ENCODE assay signal across 15 cellular contexts in the genomic region with DNA sequence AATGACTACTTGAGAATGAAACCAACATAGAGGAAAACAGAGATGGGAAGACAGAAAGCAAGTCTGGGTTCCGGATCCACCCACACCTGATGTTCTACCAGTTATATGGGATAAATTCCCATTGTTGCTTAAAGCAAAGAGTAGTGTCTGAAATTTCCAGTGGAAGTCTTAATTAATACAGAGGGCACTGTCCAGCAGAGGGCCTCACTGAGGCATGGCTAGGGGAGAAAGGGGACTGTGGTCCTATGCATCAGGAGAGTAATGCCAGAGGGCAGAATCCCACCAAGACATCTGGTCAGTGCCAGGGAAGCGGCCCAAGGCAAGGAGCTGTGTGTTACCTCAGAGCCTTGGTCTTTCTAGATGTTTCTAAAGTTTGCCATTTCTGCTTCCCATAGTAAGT. TPM values are rescaled to one million over a fixed set of nuclear protein-coding genes. Genes with fewer than 3 reads are reported as not detected.
A peak's percentile ranks its signal among the peaks of the same experiment; 100 is the strongest.
DNase-seq lines count a peak whose midpoint lies in the region; ATAC-seq, FAIRE-seq and TF ChIP-seq lines count a peak whose summit lies in the region.
"Had no signal": no experiment of that assay in that cellular context is flagged by ENCODE, and none has a peak within 500 bp of the region (broad histone marks: within the 10 kb centered on the region; RNA-seq: fewer than 3 reads in every experiment).

No MANE protein-coding gene starts in this region.

- no TSS peak for BruUV-seq in endothelial cell of umbilical vein (replicated peaks; lab: Mats Ljungman, UMichigan)

- H3K27ac ChIP-seq in SK-N-SH (ENCODE audit: low read depth in 2 of 2, low read length in 1 of 2) (no peak overlapping the region), MM.1S (ENCODE audit: low read length) (no peak overlapping the region), endothelial cell of umbilical vein (ENCODE audit: insufficient read depth, low read depth, low read length) (no peak overlapping the region), heart right ventricle (no peak overlapping the region)
- H3K27ac ChIP-seq in CD8-positive, alpha-beta memory T cell (ENCODE audit: low read depth, low read length) = no peak overlapping the region
- H3K27ac ChIP-seq: esophagus squamous epithelium, ovary, upper lobe of left lung had no signal

- no peaks in the 10 kb centered on the region for H3K4me1 Mint-ChIP-seq in type B pancreatic cell (ENCODE audit: unreplicated experiment)
- H3K4me1 Mint-ChIP-seq in CD8-positive, alpha-beta memory T cell = no peaks in the 10 kb centered on the region
- H3K4me1 Mint-ChIP-seq: activated CD8-positive, alpha-beta memory T cell treated with anti-CD3 and anti-CD28 coated beads, Interleukin-2, amount 10 ng/mL, durations not matched to agents 7 days and 5 days; activated naive CD4-positive, alpha-beta T cell treated with anti-CD3 and anti-CD28 coated beads, Interleukin-2, amount 50 U/mL, for 24 hours had no signal

- H3F3A ChIP-seq in SK-N-SH (replicated peaks; ENCODE audit: insufficient read depth) (no peaks in the 10 kb centered on the region), MM.1S (ENCODE audit: insufficient read depth, low read length) (no peaks in the 10 kb centered on the region)

- intact Hi-C loops in endothelial cell of umbilical vein (cut with micrococcal nuclease) = no loop called here
- intact Hi-C loops in heart right ventricle (cut with DNase I) = loop anchor here in 1 of 10 donors (10.0 kb wide), 1 partner anchor 65 kb away; no protein-coding TSS in a partner anchor

- TF ChIP-seq POLR2A in endothelial cell of umbilical vein (IDR thresholded peaks at IDR 0.05; ENCODE audit: low read depth, low read length) = no peak

- CTCF ChIA-PET in SK-N-SH (lab: Yijun Ruan, JAX) (interaction anchor here (0.9 to 1.8 kb wide), 7 partner anchors 23 to 461 kb away, joined by 3 to 8 read pairs (median 3); no protein-coding TSS in a partner anchor), endothelial cell of umbilical vein (lab: Charles Lee) (interaction anchor here (1.0 kb wide), 1 partner anchor 8 kb away, joined by 3 read pairs; no protein-coding TSS in a partner anchor)
- CTCF ChIA-PET in CD8-positive, alpha-beta memory T cell (lab: Charles Lee) = no interaction called here

- POLR2A ChIA-PET in SK-N-SH (lab: Yijun Ruan, JAX) = no interaction called here
- POLR2A ChIA-PET in endothelial cell of umbilical vein (lab: Charles Lee) = no interaction called here
- POLR2A ChIA-PET in CD8-positive, alpha-beta memory T cell (lab: Charles Lee) = no interaction called here

- WGBS in SK-N-SH (ENCODE audit: low lambda C conversion rate) = 12% methylated on average over 2 of the region's 2 CpGs
- 51 to 53% methylated on average over 2 of the region's 2 CpGs for WGBS in heart right ventricle, 2 donors

- no peak overlapping the region for H2AFZ ChIP-seq in SK-N-SH (ENCODE audit: low read depth)
- no peak overlapping the region for H2AFZ ChIP-seq in MM.1S (ENCODE audit: low read length)
- H2AFZ ChIP-seq in endothelial cell of umbilical vein (ENCODE audit: low read depth, low read length) = no peak overlapping the region

- FAIRE-seq in endothelial cell of umbilical vein (lab: Jason Lieb, UNC) = no peak

- H3K4me3 Mint-ChIP-seq in type B pancreatic cell = no peak overlapping the region
- H3K4me3 Mint-ChIP-seq in CD8-positive, alpha-beta memory T cell = no peak overlapping the region
- H3K4me3 Mint-ChIP-seq: activated CD8-positive, alpha-beta memory T cell treated with anti-CD3 and anti-CD28 coated beads, Interleukin-2, amount 10 ng/mL, durations not matched to agents 7 days and 5 days; activated naive CD4-positive, alpha-beta T cell treated with anti-CD3 and anti-CD28 coated beads, Interleukin-2, amount 50 U/mL, for 24 hours had no signal

- H3K36me3 ChIP-seq in SK-N-SH (replicated peaks in 1 of 2; ENCODE audit: control insufficient read depth in 1 of 2, insufficient read depth in 2 of 2, low read length in 1 of 2) (no peaks in the 10 kb centered on the region), MM.1S (replicated peaks; ENCODE audit: insufficient read depth, low read length) (no peaks in the 10 kb centered on the region), endothelial cell of umbilical vein (ENCODE audit: control insufficient read depth in 2 of 2, extremely low read depth in 1 of 2, insufficient read depth in 2 of 2, low read length in 2 of 2) (no peaks in the 10 kb centered on the region), heart right ventricle (no peaks in the 10 kb centered on the region)
- H3K36me3 ChIP-seq in CD8-positive, alpha-beta memory T cell (ENCODE audit: insufficient read depth, low read length) = no peaks in the 10 kb centered on the region
- H3K36me3 ChIP-seq: esophagus squamous epithelium, ovary, upper lobe of left lung had no signal

- dilution Hi-C loops in endothelial cell of umbilical vein (cut with MboI; ENCODE audit: extremely low pct_ligation_motif_present, low sequenced_read_pairs) = no loop called here

- no peak overlapping the region for H3K27ac Mint-ChIP-seq in type B pancreatic cell
- no peak overlapping the region for H3K27ac Mint-ChIP-seq in CD8-positive, alpha-beta memory T cell
- H3K27ac Mint-ChIP-seq: activated CD8-positive, alpha-beta memory T cell treated with anti-CD3 and anti-CD28 coated beads, Interleukin-2, amount 10 ng/mL, durations not matched to agents 7 days and 5 days; activated naive CD4-positive, alpha-beta T cell treated with anti-CD3 and anti-CD28 coated beads, Interleukin-2, amount 50 U/mL, for 24 hours had no signal

- TF ChIP-seq CTCF in SK-N-SH (IDR thresholded peaks at IDR 0.05) (peak; percentile 46), MM.1S (IDR thresholded peaks at IDR 0.05; ENCODE audit: low read length) (peak; percentile 8; the same call in 1 of the 2 replicates), endothelial cell of umbilical vein (IDR thresholded peaks at IDR 0.05; ENCODE audit: extremely low read depth in 1 of 2, insufficient read depth in 1 of 2, low read depth in 1 of 2, low read length in 2 of 2) (peak; percentile 3 to 7), type B pancreatic cell (conservative IDR thresholded peaks at IDR 0.05) (peak; percentile 63), heart right ventricle (IDR thresholded peaks at IDR 0.05) (peak in 4 of 9 donors; percentile 10 to 12 (median 10))

- DNase-seq in SK-N-SH (peak; percentile 15), MM.1S (no peak), endothelial cell of umbilical vein (ENCODE audit: low read depth, low spot score) (no peak), type B pancreatic cell (ENCODE audit: extremely low spot score, unreplicated experiment) (no peak), heart right ventricle (no peak), NOMO-1 (lab: John Stamatoyannopoulos, UW; ENCODE audit: unreplicated experiment in 2 of 2) (no peak)
- DNase-seq in CD8-positive, alpha-beta memory T cell = no peak
- DNase-seq: activated CD8-positive, alpha-beta memory T cell treated with anti-CD3 and anti-CD28 coated beads, Interleukin-2, amount 10 ng/mL, durations not matched to agents 7 days and 5 days; esophagus squamous epithelium; MV-4-11; NCI-H345; ovary; upper lobe of left lung had no signal

- H3K9me3 ChIP-seq in SK-N-SH (no peaks in the 10 kb centered on the region), MM.1S (replicated peaks; ENCODE audit: insufficient read depth, low read length) (no peaks in the 10 kb centered on the region), endothelial cell of umbilical vein (replicated peaks; ENCODE audit: control insufficient read depth, insufficient read depth, low read length) (no peaks in the 10 kb centered on the region), heart right ventricle (no peaks in the 10 kb centered on the region)
- no peaks in the 10 kb centered on the region for H3K9me3 ChIP-seq in CD8-positive, alpha-beta memory T cell (ENCODE audit: low read length)
- H3K9me3 ChIP-seq: esophagus squamous epithelium, ovary, upper lobe of left lung had no signal

- TF ChIP-seq RAD21 in SK-N-SH (IDR thresholded peaks at IDR 0.05; ENCODE audit: low read length) = no peak

- H3K27me3 Mint-ChIP-seq in type B pancreatic cell = peaks cover 31% of the 10 kb centered on the region
- peaks cover 1 to 4% of the 10 kb centered on the region in 2 donors for H3K27me3 Mint-ChIP-seq in CD8-positive, alpha-beta memory T cell

- H3K4me3 ChIP-seq in SK-N-SH (ENCODE audit: low read depth in 2 of 2, low read length in 1 of 2) = no peak overlapping the region
- no peak overlapping the region for H3K4me3 ChIP-seq in MM.1S (ENCODE audit: low read length)
- H3K4me3 ChIP-seq in endothelial cell of umbilical vein (replicated peaks in 1 of 3; ENCODE audit: insufficient read depth in 1 of 3, low read depth in 1 of 3, low read length in 3 of 3) = no peak overlapping the region
- no peak overlapping the region for H3K4me3 ChIP-seq in heart right ventricle
- no peak overlapping the region for H3K4me3 ChIP-seq in CD8-positive, alpha-beta memory T cell (ENCODE audit: low read length)
- H3K4me3 ChIP-seq: esophagus squamous epithelium, ovary, upper lobe of left lung had no signal

- H3K4me2 ChIP-seq in SK-N-SH (no peak overlapping the region), MM.1S (ENCODE audit: low read depth, low read length) (no peak overlapping the region), endothelial cell of umbilical vein (ENCODE audit: insufficient read depth, low read length) (no peak overlapping the region)

- no peaks in the 10 kb centered on the region for H3K79me2 ChIP-seq in SK-N-SH (ENCODE audit: insufficient read depth)
- H3K79me2 ChIP-seq in MM.1S (ENCODE audit: low read length) = no peaks in the 10 kb centered on the region
- no peaks in the 10 kb centered on the region for H3K79me2 ChIP-seq in endothelial cell of umbilical vein (ENCODE audit: control insufficient read depth, insufficient read depth, low read length)

- H3K36me3 Mint-ChIP-seq in type B pancreatic cell = no peaks in the 10 kb centered on the region
- H3K36me3 Mint-ChIP-seq in CD8-positive, alpha-beta memory T cell = no peaks in the 10 kb centered on the region
- H3K36me3 Mint-ChIP-seq: activated CD8-positive, alpha-beta memory T cell treated with anti-CD3 and anti-CD28 coated beads, Interleukin-2, amount 10 ng/mL, durations not matched to agents 7 days and 5 days; activated naive CD4-positive, alpha-beta T cell treated with anti-CD3 and anti-CD28 coated beads, Interleukin-2, amount 50 U/mL, for 24 hours had no signal

- H3K4me1 ChIP-seq in SK-N-SH (ENCODE audit: control insufficient read depth in 1 of 2, insufficient read depth in 2 of 2, low read depth in 1 of 2, low read length in 1 of 2) (no peaks in the 10 kb centered on the region), MM.1S (ENCODE audit: low read length) (no peaks in the 10 kb centered on the region), endothelial cell of umbilical vein (ENCODE audit: control insufficient read depth, extremely low read depth, insufficient read depth, low read length) (no peaks in the 10 kb centered on the region), heart right ventricle (no peaks in the 10 kb centered on the region)
- no peaks in the 10 kb centered on the region for H3K4me1 ChIP-seq in CD8-positive, alpha-beta memory T cell (ENCODE audit: insufficient read depth, low read length)
- H3K4me1 ChIP-seq: esophagus squamous epithelium, upper lobe of left lung had no signal

- no peaks in the 10 kb centered on the region for H3K9me3 Mint-ChIP-seq in type B pancreatic cell
- H3K9me3 Mint-ChIP-seq in CD8-positive, alpha-beta memory T cell = peaks cover 0 to 4% (median 2%) of the 10 kb centered on the region in 5 donors
- H3K9me3 Mint-ChIP-seq: activated naive CD4-positive, alpha-beta T cell treated with anti-CD3 and anti-CD28 coated beads, Interleukin-2, amount 50 U/mL, for 24 hours had no signal

- H3K9me2 ChIP-seq in SK-N-SH (no peaks in the 10 kb centered on the region), MM.1S (replicated peaks; ENCODE audit: insufficient read depth, low read length) (no peaks in the 10 kb centered on the region)

- H3K9me1 ChIP-seq in endothelial cell of umbilical vein (replicated peaks; ENCODE audit: control insufficient read depth, extremely low read depth, insufficient read depth, low read length) = no peaks in the 10 kb centered on the region

- H4K20me1 ChIP-seq in SK-N-SH (ENCODE audit: insufficient read depth) (no peaks in the 10 kb centered on the region), MM.1S (ENCODE audit: insufficient read depth, low read length) (no peaks in the 10 kb centered on the region), endothelial cell of umbilical vein (replicated peaks; ENCODE audit: control insufficient read depth, extremely low read depth, insufficient read depth, low read length) (no peaks in the 10 kb centered on the region)

- TF ChIP-seq EP300 in SK-N-SH (IDR thresholded peaks at IDR 0.05; ENCODE audit: borderline replicate concordance in 1 of 2, low read depth in 1 of 2, low read length in 1 of 2) = no peak

- H3K9ac ChIP-seq in SK-N-SH (no peak overlapping the region), MM.1S (ENCODE audit: low read length) (no peak overlapping the region), endothelial cell of umbilical vein (replicated peaks; ENCODE audit: extremely low read depth, insufficient read depth, low read length) (no peak overlapping the region)

- ATAC-seq in SK-N-SH treated with all-trans-retinoic acid at 6 μM for 48 hours (no peak), heart right ventricle (no peak)
- ATAC-seq: activated CD8-positive, alpha-beta memory T cell treated with anti-CD3 and anti-CD28 coated beads, Interleukin-2, amount 10 ng/mL, durations not matched to agents 7 days and 5 days had no signal

- H3K27me3 ChIP-seq in SK-N-SH (ENCODE audit: insufficient read depth) (peaks cover 6% of the 10 kb centered on the region; the same call in 1 of the 2 replicates), MM.1S (replicated peaks; ENCODE audit: insufficient read depth, low read length) (no peaks in the 10 kb centered on the region), endothelial cell of umbilical vein (ENCODE audit: control insufficient read depth in 2 of 2, insufficient read depth in 2 of 2, low read length in 2 of 2) (no peaks in the 10 kb centered on the region), heart right ventricle (peaks cover 0 to 48% (median 23%) of the 10 kb centered on the region in 7 donors)
- no peaks in the 10 kb centered on the region for H3K27me3 ChIP-seq in CD8-positive, alpha-beta memory T cell (ENCODE audit: insufficient read depth, low read length, poor library complexity, severe bottlenecking)
- H3K27me3 ChIP-seq: ovary, upper lobe of left lung had no signal

RNA-seq across cellular contexts. Expression of a gene that starts 7.5 kb away (rescaled TPM):
- not detected in 2 replicates for polyA plus RNA-seq in SK-N-SH (2012; rRNA removed)
- polyA plus RNA-seq in SK-N-SH (2012; cell fraction: cytosol; rRNA removed) = not detected in 2 replicates
- polyA plus RNA-seq in SK-N-SH (2012; cell fraction: nucleus; rRNA removed) = not detected in 2 replicates
- total RNA-seq in endothelial cell of umbilical vein = not detected in 2 replicates
- polyA plus RNA-seq in endothelial cell of umbilical vein = not detected in 2 replicates
- not detected in 2 replicates for polyA plus RNA-seq in endothelial cell of umbilical vein (2011; cell fraction: cytosol; rRNA removed)
- polyA plus RNA-seq in endothelial cell of umbilical vein (2011; cell fraction: nucleus; rRNA removed) = not detected in 2 replicates
- polyA plus RNA-seq in endothelial cell of umbilical vein (2012) = not detected in 2 replicates
- polyA minus RNA-seq in endothelial cell of umbilical vein = not detected in 2 replicates
- not detected for polyA minus RNA-seq in endothelial cell of umbilical vein (2011; cell fraction: cytosol; rRNA and poly(A)+ RNA removed)
- polyA minus RNA-seq in endothelial cell of umbilical vein (2011; cell fraction: nucleus; rRNA and poly(A)+ RNA removed) = not detected in 2 replicates
- not detected in 2 replicates for total RNA-seq in type B pancreatic cell (ENCODE audit: low replicate concordance)
- not detected for total RNA-seq in heart right ventricle
- polyA plus RNA-seq in heart right ventricle = not detected
- not detected for total RNA-seq in CD8-positive, alpha-beta memory T cell
- polyA plus RNA-seq in CD8-positive, alpha-beta memory T cell = not detected
- total RNA-seq: activated CD8-positive, alpha-beta memory T cell treated with anti-CD3 and anti-CD28 coated beads, Interleukin-2, amount 10 ng/mL, durations not matched to agents 7 days and 5 days; esophagus squamous epithelium; ovary; upper lobe of left lung had no signal
- polyA plus RNA-seq: ovary had no signal

RNA-seq across cellular contexts. Expression of a gene that starts 32.7 kb away (rescaled TPM):
- polyA plus RNA-seq in SK-N-SH (2012; rRNA removed) (not detected in 2 replicates), endothelial cell of umbilical vein (not detected in 2 replicates), heart right ventricle (under 1 TPM in 1 of 2 donors, not detected in 1; 0.54 TPM)
- polyA plus RNA-seq in SK-N-SH (2012; cell fraction: cytosol; rRNA removed) = not detected in 2 replicates
- not detected in 2 replicates for polyA plus RNA-seq in SK-N-SH (2012; cell fraction: nucleus; rRNA removed)
- total RNA-seq in endothelial cell of umbilical vein (not detected in 2 replicates), type B pancreatic cell (ENCODE audit: low replicate concordance) (3.4 and 9.1 TPM in 2 replicates), heart right ventricle (1 to 10 TPM in 7 of 10 donors, not detected in 3; 2.1 to 3.8 (median 3.0) TPM)
- not detected in 2 replicates for polyA plus RNA-seq in endothelial cell of umbilical vein (2011; cell fraction: cytosol; rRNA removed)
- polyA plus RNA-seq in endothelial cell of umbilical vein (2011; cell fraction: nucleus; rRNA removed) = not detected in 2 replicates
- polyA plus RNA-seq in endothelial cell of umbilical vein (2012) = not detected in 2 replicates
- polyA minus RNA-seq in endothelial cell of umbilical vein = not detected in 2 replicates
- not detected for polyA minus RNA-seq in endothelial cell of umbilical vein (2011; cell fraction: cytosol; rRNA and poly(A)+ RNA removed)
- polyA minus RNA-seq in endothelial cell of umbilical vein (2011; cell fraction: nucleus; rRNA and poly(A)+ RNA removed) = not detected in 2 replicates
- not detected for total RNA-seq in CD8-positive, alpha-beta memory T cell
- polyA plus RNA-seq in CD8-positive, alpha-beta memory T cell = not detected
- total RNA-seq: activated CD8-positive, alpha-beta memory T cell treated with anti-CD3 and anti-CD28 coated beads, Interleukin-2, amount 10 ng/mL, durations not matched to agents 7 days and 5 days; esophagus squamous epithelium had no signal
- polyA plus RNA-seq: ovary had no signal

RNA-seq across cellular contexts. Expression of a gene that starts 44.5 kb away (rescaled TPM):
- polyA plus RNA-seq in SK-N-SH (2012; rRNA removed) (not detected in 2 replicates), endothelial cell of umbilical vein (not detected in 2 replicates), heart right ventricle (not detected)
- polyA plus RNA-seq in SK-N-SH (2012; cell fraction: cytosol; rRNA removed) = not detected in 2 replicates
- 0.02 TPM in 1 of 2 replicates, not detected in the other for polyA plus RNA-seq in SK-N-SH (2012; cell fraction: nucleus; rRNA removed)
- total RNA-seq in endothelial cell of umbilical vein (not detected in 2 replicates), type B pancreatic cell (ENCODE audit: low replicate concordance) (not detected in 2 replicates), heart right ventricle (not detected)
- polyA plus RNA-seq in endothelial cell of umbilical vein (2011; cell fraction: cytosol; rRNA removed) = not detected in 2 replicates
- not detected in 2 replicates for polyA plus RNA-seq in endothelial cell of umbilical vein (2011; cell fraction: nucleus; rRNA removed)
- polyA plus RNA-seq in endothelial cell of umbilical vein (2012) = not detected in 2 replicates
- polyA minus RNA-seq in endothelial cell of umbilical vein = not detected in 2 replicates
- polyA minus RNA-seq in endothelial cell of umbilical vein (2011; cell fraction: cytosol; rRNA and poly(A)+ RNA removed) = not detected
- not detected in 2 replicates for polyA minus RNA-seq in endothelial cell of umbilical vein (2011; cell fraction: nucleus; rRNA and poly(A)+ RNA removed)
- total RNA-seq in CD8-positive, alpha-beta memory T cell = not detected
- not detected for polyA plus RNA-seq in CD8-positive, alpha-beta memory T cell
- total RNA-seq: activated CD8-positive, alpha-beta memory T cell treated with anti-CD3 and anti-CD28 coated beads, Interleukin-2, amount 10 ng/mL, durations not matched to agents 7 days and 5 days; esophagus squamous epithelium; ovary; upper lobe of left lung had no signal
- polyA plus RNA-seq: ovary had no signal

RNA-seq across cellular contexts. Expression of a gene that starts 49.3 kb away (rescaled TPM):
- polyA plus RNA-seq in SK-N-SH (2012; rRNA removed) = not detected in 2 replicates
- polyA plus RNA-seq in SK-N-SH (2012; cell fraction: cytosol; rRNA removed) = 0.03 and 0.06 TPM in 2 replicates
- polyA plus RNA-seq in SK-N-SH (2012; cell fraction: nucleus; rRNA removed) = 0.13 and 0.15 TPM in 2 replicates
- total RNA-seq in endothelial cell of umbilical vein = not detected in 2 replicates
- polyA plus RNA-seq in endothelial cell of umbilical vein = 0.06 TPM in 2 replicates
- polyA plus RNA-seq in endothelial cell of umbilical vein (2011; cell fraction: cytosol; rRNA removed) = 0.14 and 0.21 TPM in 2 replicates
- polyA plus RNA-seq in endothelial cell of umbilical vein (2011; cell fraction: nucleus; rRNA removed) = 0.24 TPM in 1 of 2 replicates, not detected in the other
- polyA plus RNA-seq in endothelial cell of umbilical vein (2012) = 0.32 and 0.52 TPM in 2 replicates
- not detected in 2 replicates for polyA minus RNA-seq in endothelial cell of umbilical vein
- not detected for polyA minus RNA-seq in endothelial cell of umbilical vein (2011; cell fraction: cytosol; rRNA and poly(A)+ RNA removed)
- polyA minus RNA-seq in endothelial cell of umbilical vein (2011; cell fraction: nucleus; rRNA and poly(A)+ RNA removed) = not detected in 2 replicates
- total RNA-seq in type B pancreatic cell (ENCODE audit: low replicate concordance) = not detected in 2 replicates
- total RNA-seq in heart right ventricle = 10 to 100 TPM in 2 of 10 donors, 1 to 10 TPM in 4, under 1 TPM in 4; 0.57 to 16.5 (median 1.5) TPM
- 1 to 10 TPM in 1 of 2 donors, under 1 TPM in 1; 0.32 to 1.7 TPM for polyA plus RNA-seq in heart right ventricle
- total RNA-seq in CD8-positive, alpha-beta memory T cell = not detected
- polyA plus RNA-seq in CD8-positive, alpha-beta memory T cell = not detected
- total RNA-seq: activated CD8-positive, alpha-beta memory T cell treated with anti-CD3 and anti-CD28 coated beads, Interleukin-2, amount 10 ng/mL, durations not matched to agents 7 days and 5 days had no signal
